ENCODE assay signal across 19 cellular contexts in the genomic region with DNA sequence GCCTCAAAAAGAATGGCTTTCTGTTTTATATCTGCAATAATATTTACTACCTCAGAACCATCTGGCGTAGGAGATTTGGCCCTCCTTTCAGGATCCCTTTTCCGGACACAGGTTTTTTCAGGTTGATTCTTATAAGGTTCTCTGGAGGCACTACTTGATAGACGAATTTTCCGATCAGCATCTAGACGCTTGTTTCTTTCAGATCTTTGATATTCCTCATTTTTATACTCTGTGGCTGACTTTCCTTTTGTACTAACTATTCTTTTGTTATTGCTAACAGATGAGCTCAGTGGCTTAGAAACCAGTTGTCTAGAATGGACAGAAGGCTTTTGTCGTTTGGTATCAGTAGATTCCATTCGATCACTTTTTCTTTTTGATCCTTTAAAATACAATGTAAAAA. TPM values are rescaled to one million over a fixed set of nuclear protein-coding genes. Genes with fewer than 3 reads are reported as not detected.
DNase-seq lines count a peak whose midpoint lies in the region; ATAC-seq and TF ChIP-seq lines count a peak whose summit lies in the region.
"Had no signal": no experiment of that assay in that cellular context is flagged by ENCODE, and none has a peak within 500 bp of the region (broad histone marks: within the 10 kb centered on the region; RNA-seq: fewer than 3 reads in every experiment).

No MANE protein-coding gene starts in this region.

- H3K4me1 ChIP-seq in Caco-2: peaks cover 26% of the 10 kb centered on the region
- H3K4me1 ChIP-seq in GM23338 (ENCODE audit: insufficient read depth): peaks cover 36% of the 10 kb centered on the region
- H3K4me1 ChIP-seq in sigmoid colon: peaks cover 0 to 54% (median 41%) of the 10 kb centered on the region in 4 donors

- no peak overlapping the region for H2AFZ ChIP-seq in GM23338

- H3K4me2 ChIP-seq in GM23338: no peak overlapping the region

- no peaks in the 10 kb centered on the region for H3K9me3 Mint-ChIP-seq in Caco-2 (ENCODE audit: unreplicated experiment)
- H3K9me3 Mint-ChIP-seq in activated naive CD8-positive, alpha-beta T cell treated with anti-CD3 and anti-CD28 coated beads for 36 hours: no peaks in the 10 kb centered on the region
- no peaks in the 10 kb centered on the region for H3K9me3 Mint-ChIP-seq in GM23338

- H3K27ac ChIP-seq in GM23338 (ENCODE audit: low read depth) (no peak overlapping the region), sigmoid colon (no peak overlapping the region)
- H3K27ac ChIP-seq: adrenal gland, ovary, upper lobe of left lung had no signal

- POLR2A ChIA-PET in Caco-2 (lab: Charles Lee): no interaction called here

- H3K4me1 Mint-ChIP-seq in Caco-2 (ENCODE audit: low read depth, unreplicated experiment) (peaks cover 12% of the 10 kb centered on the region), GM23338 (peaks cover 23% of the 10 kb centered on the region)
- peaks cover 49% of the 10 kb centered on the region for H3K4me1 Mint-ChIP-seq in activated naive CD8-positive, alpha-beta T cell treated with anti-CD3 and anti-CD28 coated beads for 36 hours

- TF ChIP-seq CTCF in Caco-2 (IDR thresholded peaks at IDR 0.05; ENCODE audit: insufficient read depth in 1 of 2, low read depth in 1 of 2, low read length in 1 of 2, severe bottlenecking in 1 of 2, unreplicated experiment in 1 of 2): no peak
- no peak for TF ChIP-seq CTCF in GM23338 (conservative IDR thresholded peaks at IDR 0.05; ENCODE audit: low read depth in 2 of 2)
- no peak for TF ChIP-seq CTCF in sigmoid colon (IDR thresholded peaks at IDR 0.05)

- peaks cover 95% of the 10 kb centered on the region for H3K79me2 ChIP-seq in GM23338 (replicated peaks; ENCODE audit: insufficient read depth)

- peaks cover 48% of the 10 kb centered on the region for H3K36me3 Mint-ChIP-seq in Caco-2 (ENCODE audit: insufficient read depth, unreplicated experiment)
- peaks cover 16% of the 10 kb centered on the region for H3K36me3 Mint-ChIP-seq in activated naive CD8-positive, alpha-beta T cell treated with anti-CD3 and anti-CD28 coated beads for 36 hours
- peaks cover 46% of the 10 kb centered on the region for H3K36me3 Mint-ChIP-seq in GM23338 (ENCODE audit: low read depth)

- CTCF ChIA-PET in Caco-2 (lab: Charles Lee): no interaction called here

- no peak overlapping the region for H3K4me3 Mint-ChIP-seq in Caco-2 (ENCODE audit: unreplicated experiment)
- no peak overlapping the region for H3K4me3 Mint-ChIP-seq in activated naive CD8-positive, alpha-beta T cell treated with anti-CD3 and anti-CD28 coated beads for 36 hours
- H3K4me3 Mint-ChIP-seq in GM23338: no peak overlapping the region

- H3K9me3 ChIP-seq in Caco-2: no peaks in the 10 kb centered on the region
- H3K9me3 ChIP-seq in sigmoid colon: no peaks in the 10 kb centered on the region
- H3K9me3 ChIP-seq: adrenal gland, left ventricle myocardium inferior, ovary, upper lobe of left lung had no signal

- H3K36me3 ChIP-seq in Caco-2 (ENCODE audit: control insufficient read depth, insufficient read depth, low read length) (no peaks in the 10 kb centered on the region; the same call in 1 of the 2 replicates), GM23338 (ENCODE audit: insufficient read depth) (peaks cover 32% of the 10 kb centered on the region; the same call in 1 of the 2 replicates), sigmoid colon (peaks cover 0 to 44% (median 10%) of the 10 kb centered on the region in 4 donors)
- H3K36me3 ChIP-seq: ovary had no signal

- intact Hi-C loops in Caco-2 (cut with micrococcal nuclease; ENCODE audit: unreplicated experiment): no loop called here
- intact Hi-C loops in Right ventricle myocardium superior (cut with DNase I): no loop called here
- intact Hi-C loops in sigmoid colon (cut with DNase I): no loop called here

- ATAC-seq in Right ventricle myocardium superior (ENCODE audit: poor library complexity) (no peak), GM23338 (no peak)
- ATAC-seq: K562 had no signal

- H4K20me1 ChIP-seq in GM23338 (replicated peaks; ENCODE audit: insufficient read depth): peaks cover 38% of the 10 kb centered on the region

- no peaks in the 10 kb centered on the region for H3F3A ChIP-seq in GM23338 (replicated peaks; ENCODE audit: low read depth)

- no peak for TF ChIP-seq POLR2A in sigmoid colon (IDR thresholded peaks at IDR 0.05)

- peak overlapping the region; percentile 4 for H3K27ac Mint-ChIP-seq in Caco-2 (ENCODE audit: unreplicated experiment)
- peak overlapping the region; percentile 54 for H3K27ac Mint-ChIP-seq in activated naive CD8-positive, alpha-beta T cell treated with anti-CD3 and anti-CD28 coated beads for 36 hours
- H3K27ac Mint-ChIP-seq in GM23338: no peak overlapping the region

- no peaks in the 10 kb centered on the region for H3K9me2 ChIP-seq in GM23338 (ENCODE audit: insufficient read depth)

- DNase-seq in Ammon's horn (ENCODE audit: low spot score): peak; percentile 12
- DNase-seq in Caco-2: no peak
- DNase-seq in activated naive CD8-positive, alpha-beta T cell treated with anti-CD3 and anti-CD28 coated beads for 36 hours: no peak
- DNase-seq in medulla oblongata (ENCODE audit: extremely low spot score): peak; percentile 25
- no peak for DNase-seq in Right ventricle myocardium superior
- DNase-seq in GM23338 (ENCODE audit: low spot score): no peak
- DNase-seq in sigmoid colon: no peak
- no peak for DNase-seq in NCI-H128 (lab: John Stamatoyannopoulos, UW; ENCODE audit: unreplicated experiment)
- DNase-seq: activated CD4-positive, alpha-beta T cell treated with anti-CD3 and anti-CD28 coated beads, Interleukin-2, amount 50 U/mL, for 1 hour; adrenal gland; COR-L47; effector CD4-positive, alpha-beta T cell; left ventricle myocardium inferior; NCI-H2029; NCI-H510A; ovary; stimulated activated naive CD4-positive, alpha-beta T cell treated with Interleukin-2 at 50 U/mL for 16 hours; upper lobe of left lung had no signal

- no peaks in the 10 kb centered on the region for H3K27me3 Mint-ChIP-seq in Caco-2 (ENCODE audit: insufficient read depth, unreplicated experiment)
- no peaks in the 10 kb centered on the region for H3K27me3 Mint-ChIP-seq in activated naive CD8-positive, alpha-beta T cell treated with anti-CD3 and anti-CD28 coated beads for 36 hours
- no peaks in the 10 kb centered on the region for H3K27me3 Mint-ChIP-seq in GM23338 (ENCODE audit: insufficient read depth, low read depth, poor library complexity)

- TSS peak; percentile 25 for BruUV-seq in Caco-2 (replicated peaks; lab: Mats Ljungman, UMichigan)

- H3K27me3 ChIP-seq in Caco-2 (replicated peaks; ENCODE audit: control insufficient read depth, insufficient read depth, low read length) (no peaks in the 10 kb centered on the region), GM23338 (ENCODE audit: insufficient read depth) (no peaks in the 10 kb centered on the region), sigmoid colon (no peaks in the 10 kb centered on the region)
- H3K27me3 ChIP-seq: adrenal gland, ovary, upper lobe of left lung had no signal

- TF ChIP-seq EP300 in sigmoid colon (IDR thresholded peaks at IDR 0.05): no peak

- H3K4me3 ChIP-seq in Caco-2 (ENCODE audit: low read depth, low read length): no peak overlapping the region
- no peak overlapping the region for H3K4me3 ChIP-seq in GM23338
- no peak overlapping the region for H3K4me3 ChIP-seq in sigmoid colon
- H3K4me3 ChIP-seq: adrenal gland, K562, left ventricle myocardium inferior, ovary, upper lobe of left lung had no signal

- 46 to 84% methylated on average over 7 of the region's 7 CpGs for WGBS in sigmoid colon, 2 donors

TF ChIP-seq in GM23338, 12 proteins besides CTCF, POLR2A, EP300 and RAD21:
- TF ChIP-seq JUNB (IDR thresholded peaks at IDR 0.05; ENCODE audit: unreplicated experiment) (no peak), NANOG (IDR thresholded peaks at IDR 0.05; ENCODE audit: borderline replicate concordance) (no peak)

RNA-seq across cellular contexts. Expression of a gene that starts 12.4 kb away (rescaled TPM):
- 101 and 109 TPM in 2 replicates for total RNA-seq in Caco-2 (2022)
- 10 to 100 TPM; 81.1 to 84.7 TPM for total RNA-seq in activated naive CD8-positive, alpha-beta T cell treated with anti-CD3 and anti-CD28 coated beads for 36 hours
- total RNA-seq in Right ventricle myocardium superior: 50.0 TPM
- 67.6 and 72.3 TPM in 2 replicates for total RNA-seq in GM23338 (2014; rRNA removed; shearing (Covaris generic))
- 135 and 144 TPM in 2 replicates for polyA plus RNA-seq in GM23338 (2016; fragmentation: Nextera tagmentation; extraction: Ambion mirVana)
- 10 to 100 TPM; 49.4 to 66.4 (median 58.7) TPM for total RNA-seq in sigmoid colon
- polyA plus RNA-seq in sigmoid colon: 10 to 100 TPM; 30.0 to 44.2 (median 36.1) TPM

Comparison
In these comparisons a context has a peak if more than half of its experiments do, and no peak if none do; other contexts are left out.
1. DNase-seq: peak in Ammon's horn (single experiment) and medulla oblongata (single experiment); none in Caco-2 (0 of 2), activated naive CD8-positive, alpha-beta T cell treated with anti-CD3 and anti-CD28 coated beads for 36 hours (single experiment), Right ventricle myocardium superior (single experiment), GM23338 (single experiment), sigmoid colon (single experiment) and NCI-H128 (single experiment).